20 cellular contexts compared by ENCODE assay signal in genomic region chr5:89041249-89041808, GRCh38.
"Had no signal": no experiment of that assay in that cellular context is flagged by ENCODE, and none has a peak within 500 bp of the region (broad histone marks: within the 10 kb centered on the region; RNA-seq: fewer than 3 reads in every experiment).

No MANE protein-coding gene starts in this region.

- H3K27me3 ChIP-seq: dorsolateral prefrontal cortex, esophagus muscularis mucosa, gastrocnemius medialis, neural progenitor cell, ovary, right lobe of liver, spleen had no signal

- H3K4me3 ChIP-seq: dorsolateral prefrontal cortex, esophagus muscularis mucosa, gastrocnemius medialis, neural progenitor cell, ovary, right lobe of liver, spleen had no signal

- DNase-seq: cortex of kidney; dorsolateral prefrontal cortex; effector CD8-positive, alpha-beta T cell; gastrocnemius medialis; immature natural killer cell; mammary epithelial cell; nucleus accumbens; ovary; right lobe of liver; spleen; stimulated activated CD4-positive, alpha-beta T cell treated with anti-CD3 and anti-CD28 coated beads, Interleukin-15, amount 100 ng/mL, for 24 hours; stimulated activated CD4-positive, alpha-beta T cell treated with anti-CD3 and anti-CD28 coated beads, Interleukin-1b, Interleukin-23, amount 100 ng/mL, for 48 hours; stimulated activated CD4-positive, alpha-beta T cell treated with anti-CD3 and anti-CD28 coated beads, Interleukin-4, amount 100 ng/mL, for 24 hours; stimulated activated naive B cell treated with anti-CD40 and anti-IgM and Interleukin-4, amounts not matched to agents 10 μg/mL and 1 μg/mL and 100 μg/mL, for 72 hours; stimulated activated naive CD8-positive, alpha-beta T cell treated with anti-CD3 and anti-CD28 coated beads, Interleukin-15, amount 100 ng/mL, for 72 hours; substantia nigra; trophoblast cell had no signal

- H3K36me3 ChIP-seq: esophagus muscularis mucosa, gastrocnemius medialis, neural progenitor cell, ovary, right lobe of liver, spleen had no signal

- ATAC-seq: gastrocnemius medialis; natural killer cell treated with Interleukin-12 subunit alpha and Interleukin-12 subunit beta and Interleukin-15 and Interleukin-18, amount 100 ng/mL, for 72 hours; stimulated activated naive B cell treated with anti-CD40 and anti-IgM and Interleukin-4, amounts not matched to agents 10 μg/mL and 1 μg/mL and 100 μg/mL, for 72 hours; stimulated activated naive CD8-positive, alpha-beta T cell treated with anti-CD3 and anti-CD28 coated beads, Interleukin-15, amount 100 ng/mL, for 72 hours had no signal

- H2AFZ ChIP-seq: neural progenitor cell had no signal

- H3K4me1 ChIP-seq: gastrocnemius medialis, neural progenitor cell, right lobe of liver had no signal

- H3K4me2 ChIP-seq: neural progenitor cell had no signal

- H3K27ac ChIP-seq: dorsolateral prefrontal cortex, esophagus muscularis mucosa, gastrocnemius medialis, neural progenitor cell, ovary, right lobe of liver, spleen had no signal

- H3K9me3 ChIP-seq: esophagus muscularis mucosa, gastrocnemius medialis, ovary, right lobe of liver, spleen had no signal

- H3K9ac ChIP-seq: neural progenitor cell had no signal
